ENCODE assay signal across 8 cellular contexts in the genomic region with DNA sequence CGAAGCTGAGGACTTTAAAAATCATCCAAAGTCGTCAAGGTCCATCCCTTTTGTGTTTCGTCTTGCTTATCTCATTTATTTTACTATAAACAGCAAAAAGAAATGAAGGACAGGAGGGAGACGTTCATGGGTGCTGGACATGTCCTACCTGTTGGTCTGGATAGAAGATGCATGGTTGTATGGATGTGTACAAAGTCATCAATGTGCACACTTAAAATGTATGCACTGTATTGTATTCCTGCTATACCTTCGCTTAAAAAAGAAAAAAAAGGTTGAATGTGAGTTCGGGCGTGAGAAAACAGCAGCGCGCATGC. TPM values are rescaled to one million over a fixed set of nuclear protein-coding genes. Genes with fewer than 3 reads are reported as not detected.
A peak's percentile ranks its signal among the peaks of the same experiment; 100 is the strongest.
DNase-seq lines count a peak whose midpoint lies in the region; ATAC-seq lines count a peak whose summit lies in the region.

No MANE protein-coding gene starts in this region.

- intact Hi-C loops in activated T-helper 2 cell treated with anti-CD3 and anti-CD28 coated beads, Interferon-gamma antibody, Interleukin-2, Interleukin-4, amounts not matched to agents 10 μg/mL and 5 μg/mL and 100 μg/mL, durations not matched to agents 14 hours and 24 hours and 36 hours (cut with micrococcal nuclease), result loop anchor here (1.0 to 2.0 kb wide), 2 partner anchors 41 to 353 kb away; a partner anchor contains a TSS

- peaks cover 11% of the 10 kb centered on the region for H3K9me3 Mint-ChIP-seq in T-helper 2 cell treated with Interferon-gamma antibody and Interleukin-4, amounts not matched to agents 5 μg/mL and 100 μg/mL, for 36 hours
- peaks cover 4% of the 10 kb centered on the region for H3K9me3 Mint-ChIP-seq in activated T-helper 2 cell treated with anti-CD3 and anti-CD28 coated beads, Interferon-gamma antibody, Interleukin-2, Interleukin-4, amounts not matched to agents 10 μg/mL and 5 μg/mL and 100 μg/mL, durations not matched to agents 14 hours and 24 hours and 36 hours
- no peaks in the 10 kb centered on the region for H3K9me3 Mint-ChIP-seq in immature natural killer cell

- peak overlapping the region; percentile 97 for H3K27ac Mint-ChIP-seq in T-helper 2 cell treated with Interferon-gamma antibody and Interleukin-4, amounts not matched to agents 5 μg/mL and 100 μg/mL, for 36 hours
- H3K27ac Mint-ChIP-seq in activated T-helper 2 cell treated with anti-CD3 and anti-CD28 coated beads, Interferon-gamma antibody, Interleukin-2, Interleukin-4, amounts not matched to agents 10 μg/mL and 5 μg/mL and 100 μg/mL, durations not matched to agents 14 hours and 24 hours and 36 hours, result peak overlapping the region; percentile 95
- H3K27ac Mint-ChIP-seq in immature natural killer cell, result peak overlapping the region; percentile 92 to 98 (median 95)

- peak overlapping the region; percentile 84 to 89 (median 86) for H3K4me3 ChIP-seq in subcutaneous abdominal adipose tissue (ENCODE audit: low read depth in 1 of 5, low read length in 5 of 5)

- H3K9me3 ChIP-seq in subcutaneous abdominal adipose tissue (ENCODE audit: control insufficient read depth in 5 of 5, low read length in 5 of 5), result no peaks in the 10 kb centered on the region

- H3K36me3 Mint-ChIP-seq in T-helper 2 cell treated with Interferon-gamma antibody and Interleukin-4, amounts not matched to agents 5 μg/mL and 100 μg/mL, for 36 hours (ENCODE audit: low read depth), result peaks cover 13% of the 10 kb centered on the region
- H3K36me3 Mint-ChIP-seq in activated T-helper 2 cell treated with anti-CD3 and anti-CD28 coated beads, Interferon-gamma antibody, Interleukin-2, Interleukin-4, amounts not matched to agents 10 μg/mL and 5 μg/mL and 100 μg/mL, durations not matched to agents 14 hours and 24 hours and 36 hours (ENCODE audit: low read depth), result peaks cover 13% of the 10 kb centered on the region
- peaks cover 4 to 5% (median 4%) of the 10 kb centered on the region in 3 donors for H3K36me3 Mint-ChIP-seq in immature natural killer cell

- H3K4me1 ChIP-seq in subcutaneous abdominal adipose tissue (ENCODE audit: control insufficient read depth in 5 of 5, insufficient read depth in 5 of 5, low read length in 5 of 5), result peaks cover 2 to 30% (median 25%) of the 10 kb centered on the region in 5 donors

- peaks cover 0 to 3% (median 0%) of the 10 kb centered on the region in 5 donors for H3K36me3 ChIP-seq in subcutaneous abdominal adipose tissue (ENCODE audit: control insufficient read depth in 5 of 5, insufficient read depth in 5 of 5, low read length in 5 of 5)

- H3K9ac ChIP-seq in subcutaneous abdominal adipose tissue (ENCODE audit: low read length in 5 of 5), result peak overlapping the region; percentile 74 to 96 (median 92)

- H3K4me1 Mint-ChIP-seq in T-helper 2 cell treated with Interferon-gamma antibody and Interleukin-4, amounts not matched to agents 5 μg/mL and 100 μg/mL, for 36 hours (ENCODE audit: low read depth), result peaks cover 37% of the 10 kb centered on the region
- H3K4me1 Mint-ChIP-seq in activated T-helper 2 cell treated with anti-CD3 and anti-CD28 coated beads, Interferon-gamma antibody, Interleukin-2, Interleukin-4, amounts not matched to agents 10 μg/mL and 5 μg/mL and 100 μg/mL, durations not matched to agents 14 hours and 24 hours and 36 hours (ENCODE audit: low read depth), result peaks cover 28% of the 10 kb centered on the region
- H3K4me1 Mint-ChIP-seq in immature natural killer cell, result peaks cover 39 to 47% of the 10 kb centered on the region in 2 donors

- H3K4me3 Mint-ChIP-seq in T-helper 2 cell treated with Interferon-gamma antibody and Interleukin-4, amounts not matched to agents 5 μg/mL and 100 μg/mL, for 36 hours, result peak overlapping the region; percentile 93
- H3K4me3 Mint-ChIP-seq in activated T-helper 2 cell treated with anti-CD3 and anti-CD28 coated beads, Interferon-gamma antibody, Interleukin-2, Interleukin-4, amounts not matched to agents 10 μg/mL and 5 μg/mL and 100 μg/mL, durations not matched to agents 14 hours and 24 hours and 36 hours (ENCODE audit: low read depth), result peak overlapping the region; percentile 92
- H3K4me3 Mint-ChIP-seq in immature natural killer cell, result peak overlapping the region; percentile 92 to 97 (median 95)

- no peak for ATAC-seq in HG03159 (IDR thresholded peaks at IDR 0.05; ENCODE audit: unreplicated experiment)

- H3K27me3 Mint-ChIP-seq in T-helper 2 cell treated with Interferon-gamma antibody and Interleukin-4, amounts not matched to agents 5 μg/mL and 100 μg/mL, for 36 hours (ENCODE audit: low read depth), result peaks cover 5% of the 10 kb centered on the region
- H3K27me3 Mint-ChIP-seq in activated T-helper 2 cell treated with anti-CD3 and anti-CD28 coated beads, Interferon-gamma antibody, Interleukin-2, Interleukin-4, amounts not matched to agents 10 μg/mL and 5 μg/mL and 100 μg/mL, durations not matched to agents 14 hours and 24 hours and 36 hours (ENCODE audit: low read depth), result peaks cover 1% of the 10 kb centered on the region
- H3K27me3 Mint-ChIP-seq in immature natural killer cell (ENCODE audit: low read depth in 3 of 3), result peaks cover 5 to 6% (median 5%) of the 10 kb centered on the region in 3 donors

- no peak for DNase-seq in T-helper 2 cell treated with Interferon-gamma antibody and Interleukin-4, amounts not matched to agents 5 μg/mL and 100 μg/mL, for 36 hours (ENCODE audit: low spot score)
- DNase-seq in T-helper 2 cell (no peak), immature natural killer cell (no peak), mesenteric fat pad (ENCODE audit: low spot score) (no peak), hypothalamus (lab: John Stamatoyannopoulos, UW) (no peak)
- DNase-seq in activated T-helper 2 cell treated with anti-CD3 and anti-CD28 coated beads, Interferon-gamma antibody, Interleukin-2, Interleukin-4, amounts not matched to agents 10 μg/mL and 5 μg/mL and 100 μg/mL, durations not matched to agents 14 hours and 24 hours and 36 hours (ENCODE audit: low spot score), result no peak

- H3K27me3 ChIP-seq in subcutaneous abdominal adipose tissue (ENCODE audit: control insufficient read depth in 5 of 5, insufficient read depth in 4 of 5, low read length in 5 of 5), result no peaks in the 10 kb centered on the region

- peak overlapping the region; percentile 55 for H3K27ac ChIP-seq in subcutaneous abdominal adipose tissue (ENCODE audit: low read depth, low read length)

RNA-seq across cellular contexts. Expression of a gene that starts 0.3 kb away (rescaled TPM):
- total RNA-seq in activated T-helper 2 cell treated with anti-CD3 and anti-CD28 coated beads, Interferon-gamma antibody, Interleukin-2, Interleukin-4, amounts not matched to agents 10 μg/mL and 5 μg/mL and 100 μg/mL, durations not matched to agents 14 hours and 24 hours and 36 hours, result 18.2 and 20.8 TPM in 2 replicates
- polyA plus RNA-seq in immature natural killer cell, result 10 to 100 TPM; 53.5 to 65.8 (median 54.2) TPM
- total RNA-seq in mesenteric fat pad, result 14.2 TPM

RNA-seq across cellular contexts. Expression of a gene that starts 6.0 kb away (rescaled TPM):
- total RNA-seq in activated T-helper 2 cell treated with anti-CD3 and anti-CD28 coated beads, Interferon-gamma antibody, Interleukin-2, Interleukin-4, amounts not matched to agents 10 μg/mL and 5 μg/mL and 100 μg/mL, durations not matched to agents 14 hours and 24 hours and 36 hours, result 46.6 and 49.6 TPM in 2 replicates
- polyA plus RNA-seq in immature natural killer cell, result 100 to 1,000 TPM in 2 of 3 donors, 10 to 100 TPM in 1; 81.3 to 159 (median 139) TPM
- 34.5 TPM for total RNA-seq in mesenteric fat pad

RNA-seq across cellular contexts. Expression of a gene that starts 22.0 kb away (rescaled TPM):
- 3.4 and 5.8 TPM in 2 replicates for total RNA-seq in activated T-helper 2 cell treated with anti-CD3 and anti-CD28 coated beads, Interferon-gamma antibody, Interleukin-2, Interleukin-4, amounts not matched to agents 10 μg/mL and 5 μg/mL and 100 μg/mL, durations not matched to agents 14 hours and 24 hours and 36 hours
- polyA plus RNA-seq in immature natural killer cell, result 1 to 10 TPM in 1 of 3 donors, not detected in 2; 1.5 TPM
- total RNA-seq in mesenteric fat pad, result 16.1 TPM
